Comparison of ENCODE assay signal across 15 cellular contexts in the genomic region with DNA sequence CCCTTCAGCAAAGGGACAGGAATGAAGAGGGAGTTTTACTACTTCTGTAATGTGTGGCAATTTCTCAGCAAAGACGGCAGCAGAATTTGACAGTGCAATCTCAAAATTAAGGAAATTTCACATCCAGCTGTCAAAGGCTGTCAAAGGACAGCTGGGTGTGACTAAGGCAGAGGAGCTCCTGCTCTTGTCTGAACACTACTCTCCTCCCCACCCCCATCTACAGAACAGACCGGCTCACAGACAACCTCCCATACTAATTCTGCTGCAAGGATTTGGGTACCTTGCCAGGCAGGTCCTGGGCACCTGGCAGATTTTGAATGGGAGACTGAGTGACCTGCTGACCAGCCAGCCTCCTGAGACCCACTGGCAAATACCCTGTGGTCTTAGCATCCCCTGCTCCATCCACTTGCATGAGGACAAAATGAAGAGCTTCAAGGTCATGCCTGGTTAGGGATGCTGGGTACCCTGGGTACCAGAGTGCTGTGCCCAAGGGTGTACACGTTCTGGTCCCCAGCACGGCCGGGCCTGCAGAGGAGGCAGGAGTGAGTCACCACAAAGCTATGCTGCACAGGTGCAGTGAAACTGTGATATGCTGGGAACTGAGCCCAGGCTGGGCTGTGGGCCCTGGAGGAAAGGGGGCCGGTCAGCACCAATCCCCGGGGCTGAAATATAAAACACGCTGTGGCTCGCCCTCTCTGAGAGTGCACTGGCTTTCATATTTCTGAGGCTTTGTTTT.
DNase-seq lines count a peak whose midpoint lies in the region; ATAC-seq and TF ChIP-seq lines count a peak whose summit lies in the region.
"Had no signal": no experiment of that assay in that cellular context is flagged by ENCODE, and none has a peak within 500 bp of the region (broad histone marks: within the 10 kb centered on the region; RNA-seq: fewer than 3 reads in every experiment).

No MANE protein-coding gene starts in this region.

- H3K4me3 ChIP-seq in SK-N-SH (ENCODE audit: low read depth in 2 of 2, low read length in 1 of 2) (no peak overlapping the region), astrocyte of the cerebellum (ENCODE audit: low read depth, low read length) (no peak overlapping the region)
- H3K4me3 ChIP-seq: SK-N-MC had no signal

- no peak for TF ChIP-seq EP300 in SK-N-SH (IDR thresholded peaks at IDR 0.05; ENCODE audit: borderline replicate concordance in 1 of 2, low read depth in 1 of 2, low read length in 1 of 2)

- intact Hi-C loops in natural killer cell (cut with micrococcal nuclease) = no loop called here

- no peaks in the 10 kb centered on the region for H3K9me2 ChIP-seq in SK-N-SH

- no peak overlapping the region; a peak in 1 of 4 replicates for H3K27ac ChIP-seq in SK-N-SH (ENCODE audit: low read depth in 2 of 2, low read length in 1 of 2)
- H3K27ac ChIP-seq: SK-N-MC had no signal

- CTCF ChIA-PET in SK-N-SH (lab: Yijun Ruan, JAX) = no interaction called here

- no peaks in the 10 kb centered on the region for H3K27me3 ChIP-seq in SK-N-SH (ENCODE audit: insufficient read depth)

- no peaks in the 10 kb centered on the region for H3K9me3 ChIP-seq in SK-N-SH

- H3K27me3 Mint-ChIP-seq in type B pancreatic cell (peaks cover 20% of the 10 kb centered on the region), natural killer cell (ENCODE audit: low read depth in 2 of 2) (peaks cover 3 to 18% of the 10 kb centered on the region in 2 donors)
- H3K27me3 Mint-ChIP-seq: activated B cell treated with CpG ODN at 0.5 μM for 24 hours had no signal

- no peak for TF ChIP-seq RAD21 in SK-N-SH (IDR thresholded peaks at IDR 0.05; ENCODE audit: low read length)

- no peak for DNase-seq in SK-N-SH
- DNase-seq in astrocyte of the cerebellum (ENCODE audit: low read depth) = peak; percentile 60
- DNase-seq in left kidney (ENCODE audit: low read depth, low spot score) = peak; percentile 55
- no peak for DNase-seq in type B pancreatic cell (ENCODE audit: extremely low spot score, unreplicated experiment)
- DNase-seq in GOT3 (lab: John Stamatoyannopoulos, UW) = no peak
- DNase-seq in natural killer cell = no peak
- DNase-seq: activated B cell treated with CpG ODN at 0.5 μM for 24 hours; activated naive CD8-positive, alpha-beta T cell treated with anti-CD3 and anti-CD28 coated beads for 36 hours; dermis blood vessel endothelial cell; DMS153; NCI-H1417 treated with DMSO at 0.1 percent for 48 hours; NCI-H748 treated with DMSO at 0.1 percent for 48 hours had no signal

- no peaks in the 10 kb centered on the region for H3K79me2 ChIP-seq in SK-N-SH (ENCODE audit: insufficient read depth)

- no peaks in the 10 kb centered on the region for H3K36me3 ChIP-seq in SK-N-SH (replicated peaks in 1 of 2; ENCODE audit: control insufficient read depth in 1 of 2, insufficient read depth in 2 of 2, low read length in 1 of 2)

- H3K9me3 Mint-ChIP-seq in type B pancreatic cell (no peaks in the 10 kb centered on the region), natural killer cell (no peaks in the 10 kb centered on the region)
- H3K9me3 Mint-ChIP-seq: activated naive CD8-positive, alpha-beta T cell treated with anti-CD3 and anti-CD28 coated beads for 36 hours had no signal

- no peak overlapping the region for H3K9ac ChIP-seq in SK-N-SH

- H2AFZ ChIP-seq in SK-N-SH (ENCODE audit: low read depth) = no peak overlapping the region

- in situ Hi-C loops in astrocyte of the cerebellum (cut with HindIII; ENCODE audit: low sequenced_read_pairs) = no loop called here

- H3K4me1 ChIP-seq in SK-N-SH (ENCODE audit: control insufficient read depth in 1 of 2, insufficient read depth in 2 of 2, low read depth in 1 of 2, low read length in 1 of 2) = peaks cover 0 to 9% of the 10 kb centered on the region in 2 experiments; a peak in 1 of 4 replicates

- no peaks in the 10 kb centered on the region for H4K20me1 ChIP-seq in SK-N-SH (ENCODE audit: insufficient read depth)

- POLR2A ChIA-PET in SK-N-SH (lab: Yijun Ruan, JAX) = no interaction called here

- H3K4me1 Mint-ChIP-seq in type B pancreatic cell (ENCODE audit: unreplicated experiment) (peaks cover 9% of the 10 kb centered on the region), natural killer cell (no peaks in the 10 kb centered on the region)
- H3K4me1 Mint-ChIP-seq: activated B cell treated with CpG ODN at 0.5 μM for 24 hours; activated naive CD8-positive, alpha-beta T cell treated with anti-CD3 and anti-CD28 coated beads for 36 hours had no signal

- WGBS in SK-N-SH (ENCODE audit: low lambda C conversion rate) = 44% methylated on average over 8 of the region's 9 CpGs

- H3K4me2 ChIP-seq in SK-N-SH = no peak overlapping the region

- no peak for TF ChIP-seq CTCF in SK-N-SH (IDR thresholded peaks at IDR 0.05)
- TF ChIP-seq CTCF in astrocyte of the cerebellum (IDR thresholded peaks at IDR 0.05; ENCODE audit: low read depth, low read length, missing control alignments) = no peak
- no peak for TF ChIP-seq CTCF in type B pancreatic cell (conservative IDR thresholded peaks at IDR 0.05)
- TF ChIP-seq CTCF in natural killer cell (IDR thresholded peaks at IDR 0.05) = no peak

- no peaks in the 10 kb centered on the region for H3F3A ChIP-seq in SK-N-SH (replicated peaks; ENCODE audit: insufficient read depth)

- ATAC-seq in SK-N-SH treated with all-trans-retinoic acid at 6 μM for 48 hours (no peak; the same call in 2 of the 3 replicates), natural killer cell (no peak), GM19023 (IDR thresholded peaks at IDR 0.05; ENCODE audit: unreplicated experiment) (no peak)

- no peaks in the 10 kb centered on the region for H3K36me3 Mint-ChIP-seq in type B pancreatic cell
- H3K36me3 Mint-ChIP-seq in natural killer cell = no peaks in the 10 kb centered on the region
- H3K36me3 Mint-ChIP-seq: activated naive CD8-positive, alpha-beta T cell treated with anti-CD3 and anti-CD28 coated beads for 36 hours had no signal

- no peak overlapping the region for H3K4me3 Mint-ChIP-seq in type B pancreatic cell
- H3K4me3 Mint-ChIP-seq in natural killer cell = no peak overlapping the region
- H3K4me3 Mint-ChIP-seq: activated B cell treated with CpG ODN at 0.5 μM for 24 hours; activated naive CD8-positive, alpha-beta T cell treated with anti-CD3 and anti-CD28 coated beads for 36 hours had no signal

- peak overlapping the region; percentile 14 for H3K27ac Mint-ChIP-seq in type B pancreatic cell
- H3K27ac Mint-ChIP-seq in natural killer cell = no peak overlapping the region
- H3K27ac Mint-ChIP-seq: activated B cell treated with CpG ODN at 0.5 μM for 24 hours; activated naive CD8-positive, alpha-beta T cell treated with anti-CD3 and anti-CD28 coated beads for 36 hours had no signal

TF ChIP-seq in SK-N-SH, 30 proteins besides CTCF, POLR2A, EP300 and RAD21:
- TF ChIP-seq FOSL2 (IDR thresholded peaks at IDR 0.05; ENCODE audit: borderline replicate concordance, low read depth) = no peak
- no peak for TF ChIP-seq TEAD4 (IDR thresholded peaks at IDR 0.05; ENCODE audit: borderline replicate concordance, insufficient read depth)
- TF ChIP-seq RCOR1 (IDR thresholded peaks at IDR 0.05; ENCODE audit: low read length) = no peak
- TF ChIP-seq JUND (IDR thresholded peaks at IDR 0.05) = 0 out of 2 replicates have a peak, but pooled peaks have one; percentile 15
- TF ChIP-seq TCF12 (IDR thresholded peaks at IDR 0.05) = 0 out of 2 replicates have a peak, but pooled peaks have one; percentile 19

TF ChIP-seq in SK-N-SH treated with all-trans-retinoic acid at 6 μM for 48 hours, 23 proteins besides CTCF, POLR2A, EP300 and RAD21:
- TF ChIP-seq BACH2 (CRISPR knock-in tag; IDR thresholded peaks at IDR 0.05; ENCODE audit: borderline replicate concordance) = no peak

Comparison
In these comparisons a context has a peak if more than half of its experiments do, and no peak if none do; other contexts are left out.
1. DNase-seq: peak in astrocyte of the cerebellum (single experiment) and left kidney (single experiment); none in SK-N-SH (single experiment), type B pancreatic cell (single experiment), GOT3 (single experiment) and natural killer cell (single experiment).